In genomic region chr17:39742856-39743436, GRCh38 we compare ENCODE assay signal across 20 cellular contexts. TPM values are rescaled to one million over a fixed set of nuclear protein-coding genes. Genes with fewer than 3 reads are reported as not detected.
"Had no signal": no experiment of that assay in that cellular context is flagged by ENCODE, and none has a peak within 500 bp of the region (broad histone marks: within the 10 kb centered on the region; RNA-seq: fewer than 3 reads in every experiment).

No MANE protein-coding gene starts in this region.

- H3K27ac ChIP-seq: adrenal gland, thoracic aorta, upper lobe of left lung, WERI-Rb-1 had no signal

- H3K36me3 ChIP-seq: adrenal gland, thoracic aorta, WERI-Rb-1 had no signal

- ATAC-seq: effector memory CD8-positive, alpha-beta T cell; esophagus mucosa had no signal

- H3K9me3 ChIP-seq: adrenal gland, thoracic aorta, upper lobe of left lung had no signal

- H3K4me3 ChIP-seq: adrenal gland, thoracic aorta, upper lobe of left lung had no signal

- DNase-seq: activated gamma-delta T cell treated with Interleukin-2 at 50 U/mL for 16 hours; activated T-cell treated with anti-CD3 and anti-CD28 coated beads, Interleukin-2, amount 50 U/mL, for 1 hour; adrenal gland; central memory CD4-positive, alpha-beta T cell; effector memory CD8-positive, alpha-beta T cell; hypothalamus; retina; stimulated activated CD4-positive, alpha-beta T cell treated with anti-CD3 and anti-CD28 coated beads, Interleukin-4, amount 100 ng/mL, for 24 hours; stimulated activated naive CD4-positive, alpha-beta T cell treated with Interleukin-2 at 50 U/mL for 16 hours; T-helper 1 cell; upper lobe of left lung; WERI-Rb-1 had no signal

RNA-seq across cellular contexts. Expression of gene GRB7, which starts 5.2 kb away (rescaled TPM):
- total RNA-seq: dermis microvascular lymphatic vessel endothelial cell, endothelial cell of umbilical vein, frontal cortex, mononuclear cell, myocyte had no signal
- polyA plus RNA-seq: neural cell had no signal
